In genomic region chr2:9637330-9637729, GRCh38 we compare ENCODE assay signal across 10 cellular contexts. TPM values are rescaled to one million over a fixed set of nuclear protein-coding genes. Genes with fewer than 3 reads are reported as not detected.
DNase-seq lines count a peak whose midpoint lies in the region; ATAC-seq and TF ChIP-seq lines count a peak whose summit lies in the region.
"Had no signal": no experiment of that assay in that cellular context is flagged by ENCODE, and none has a peak within 500 bp of the region (broad histone marks: within the 10 kb centered on the region; RNA-seq: fewer than 3 reads in every experiment).

No MANE protein-coding gene starts in this region.

- no peaks in the 10 kb centered on the region for H4K20me1 ChIP-seq in PC-9 (ENCODE audit: insufficient read depth)
- H4K20me1 ChIP-seq in osteoblast (ENCODE audit: insufficient read depth, low read length) = no peaks in the 10 kb centered on the region

- no peaks in the 10 kb centered on the region for H3K9me3 ChIP-seq in PC-9 (ENCODE audit: insufficient read depth, low read depth)
- no peaks in the 10 kb centered on the region for H3K9me3 ChIP-seq in osteoblast (ENCODE audit: low read depth, low read length)
- H3K9me3 ChIP-seq: esophagus squamous epithelium, testis had no signal

- H3K79me2 ChIP-seq in PC-9 (ENCODE audit: low read depth) (no peaks in the 10 kb centered on the region), osteoblast (ENCODE audit: insufficient read depth, low read length) (no peaks in the 10 kb centered on the region)

- CTCF ChIA-PET in PC-9 (lab: Charles Lee) = no interaction called here

- no peak for ATAC-seq in HG02798 (IDR thresholded peaks at IDR 0.05; ENCODE audit: poor library complexity, unreplicated experiment)
- ATAC-seq in GM19397 (IDR thresholded peaks at IDR 0.05; ENCODE audit: unreplicated experiment) = no peak
- no peak for ATAC-seq in HG03521 (IDR thresholded peaks at IDR 0.05; ENCODE audit: unreplicated experiment)

- H3K4me2 ChIP-seq in PC-9 (0 out of 2 replicates have a peak overlapping the region, but pooled peaks have one; percentile 5), osteoblast (ENCODE audit: insufficient read depth, low read length) (peak overlapping the region; percentile 56)

- intact Hi-C loops in PC-9 (cut with micrococcal nuclease; ENCODE audit: unreplicated experiment) = loop anchor here (10.0 kb wide), 1 partner anchor 417 kb away; no protein-coding TSS in a partner anchor

- no peaks in the 10 kb centered on the region for H3K9me2 ChIP-seq in PC-9 (ENCODE audit: insufficient read depth)

- no TSS peak for BruUV-seq in PC-9 (replicated peaks; lab: Mats Ljungman, UMichigan)

- H3F3A ChIP-seq in PC-9 (ENCODE audit: insufficient read depth, low read depth) = peaks cover 17% of the 10 kb centered on the region

- H3K4me1 ChIP-seq in PC-9 (replicated peaks; ENCODE audit: insufficient read depth) (peaks cover 27% of the 10 kb centered on the region), osteoblast (ENCODE audit: insufficient read depth, low read length) (peaks cover 36% of the 10 kb centered on the region)

- POLR2A ChIA-PET in PC-9 (lab: Charles Lee; ENCODE audit: unreplicated experiment) = no interaction called here

- H3K4me3 ChIP-seq in GM12865 (ENCODE audit: low read depth, low read length) (no peak overlapping the region), PC-9 (no peak overlapping the region), epithelial cell of esophagus (ENCODE audit: low read length) (no peak overlapping the region), osteoblast (ENCODE audit: insufficient read depth, low read length) (no peak overlapping the region)
- H3K4me3 ChIP-seq: esophagus squamous epithelium, testis had no signal

- H3K27me3 ChIP-seq in PC-9 (ENCODE audit: insufficient read depth, low read depth) = no peaks in the 10 kb centered on the region
- no peaks in the 10 kb centered on the region for H3K27me3 ChIP-seq in osteoblast (ENCODE audit: insufficient read depth, low read length)
- H3K27me3 ChIP-seq: esophagus squamous epithelium, testis had no signal

- TF ChIP-seq CTCF in GM12865 (IDR thresholded peaks at IDR 0.05; ENCODE audit: insufficient read depth, low read depth, low read length, missing control alignments) (no peak), PC-9 (conservative IDR thresholded peaks at IDR 0.05) (no peak), epithelial cell of esophagus (IDR thresholded peaks at IDR 0.05; ENCODE audit: insufficient read depth, low read depth, low read length, missing control alignments) (no peak), osteoblast (IDR thresholded peaks at IDR 0.05; ENCODE audit: extremely low read depth, low read depth, low read length) (no peak)

- no peaks in the 10 kb centered on the region for H3K36me3 ChIP-seq in PC-9 (ENCODE audit: low read depth)
- no peaks in the 10 kb centered on the region for H3K36me3 ChIP-seq in osteoblast (ENCODE audit: insufficient read depth, low read length)
- H3K36me3 ChIP-seq: esophagus squamous epithelium had no signal

- H3K27ac ChIP-seq in PC-9 = no peak overlapping the region
- peak overlapping the region; percentile 15 for H3K27ac ChIP-seq in osteoblast (ENCODE audit: low read depth, low read length)
- H3K27ac ChIP-seq: testis had no signal

- no peak overlapping the region for H2AFZ ChIP-seq in PC-9
- H2AFZ ChIP-seq in osteoblast (ENCODE audit: low read length) = no peak overlapping the region

- DNase-seq in GM12865 (ENCODE audit: low read depth) (peak; percentile 35), PC-9 (peak; percentile 8 to 76), epithelial cell of esophagus (ENCODE audit: low read depth) (peak; percentile 39), osteoblast (ENCODE audit: insufficient read length, low spot score, missing footprints) (peak; percentile 64)
- DNase-seq: esophagus squamous epithelium, NCI-H510A, testis had no signal

RNA-seq across cellular contexts. Expression of gene YWHAQ, which starts 6.5 kb away (rescaled TPM):
- total RNA-seq in PC-9 (2021) (353 and 373 TPM in 2 replicates), osteoblast (242 and 285 TPM in 2 replicates)
